In genomic region chr21:33660406-33660805, GRCh38 we compare ENCODE assay signal across 33 cellular contexts. TPM values are rescaled to one million over a fixed set of nuclear protein-coding genes. Genes with fewer than 3 reads are reported as not detected.
DNase-seq lines count a peak whose midpoint lies in the region; ATAC-seq and TF ChIP-seq lines count a peak whose summit lies in the region.
"Had no signal": no experiment of that assay in that cellular context is flagged by ENCODE, and none has a peak within 500 bp of the region (broad histone marks: within the 10 kb centered on the region; RNA-seq: fewer than 3 reads in every experiment).

No MANE protein-coding gene starts in this region.

- H3K9me3 ChIP-seq in subcutaneous abdominal adipose tissue (ENCODE audit: control insufficient read depth in 5 of 5, low read length in 5 of 5) (no peaks in the 10 kb centered on the region), upper lobe of right lung (no peaks in the 10 kb centered on the region)
- H3K9me3 ChIP-seq: left lung, tibial artery had no signal

- H3K4me1 Mint-ChIP-seq in HFFc6 (ENCODE audit: low read depth) = peaks cover 59% of the 10 kb centered on the region
- H3K4me1 Mint-ChIP-seq: activated CD4-positive, alpha-beta memory T cell treated with anti-CD3 and anti-CD28 coated beads, Interleukin-2, amount 10 ng/mL, durations not matched to agents 7 days and 5 days had no signal

- TF ChIP-seq CTCF in HFFc6 (IDR thresholded peaks at IDR 0.05) (no peak), upper lobe of right lung (IDR thresholded peaks at IDR 0.05) (no peak)

- H3K9me3 Mint-ChIP-seq in HFFc6 = peaks cover 26% of the 10 kb centered on the region
- H3K9me3 Mint-ChIP-seq: activated CD4-positive, alpha-beta memory T cell treated with anti-CD3 and anti-CD28 coated beads, Interleukin-2, amount 10 ng/mL, durations not matched to agents 7 days and 5 days; activated T-helper 1 cell treated with anti-CD3 and anti-CD28 coated beads, Interleukin-12 subunit alpha, Interleukin-12 subunit beta, Interleukin-2, Interleukin-4 antibody, amounts not matched to agents 30 ng/mL and 10 ng/mL and 1 ng/mL, durations not matched to agents 14 hours and 24 hours and 36 hours; stimulated activated naive CD8-positive, alpha-beta T cell treated with anti-CD3 and anti-CD28 coated beads, Interleukin-15, Interleukin-2, amounts not matched to agents 100 ng/mL and 50 ng/mL, for 24 hours had no signal

- H3K36me3 ChIP-seq in subcutaneous abdominal adipose tissue (ENCODE audit: control insufficient read depth in 5 of 5, insufficient read depth in 5 of 5, low read length in 5 of 5) (peaks cover 0 to 3% (median 0%) of the 10 kb centered on the region in 5 donors), upper lobe of right lung (no peaks in the 10 kb centered on the region)
- H3K36me3 ChIP-seq: BLaER1, HAP-1, left lung, neural progenitor cell, tibial artery had no signal

- H3K27me3 Mint-ChIP-seq in HFFc6 (ENCODE audit: insufficient read depth) = no peaks in the 10 kb centered on the region; the same call in none of the 2 replicates

- peaks cover 62% of the 10 kb centered on the region for H3K36me3 Mint-ChIP-seq in HFFc6 (ENCODE audit: low read depth)

- intact Hi-C loops in upper lobe of right lung (cut with DNase I) = no loop called here

- H3K27me3 ChIP-seq in subcutaneous abdominal adipose tissue (ENCODE audit: control insufficient read depth in 5 of 5, insufficient read depth in 4 of 5, low read length in 5 of 5) (no peaks in the 10 kb centered on the region), upper lobe of right lung (no peaks in the 10 kb centered on the region)
- H3K27me3 ChIP-seq: BLaER1, left lung, neural progenitor cell, tibial artery had no signal

- H3K9ac ChIP-seq in subcutaneous abdominal adipose tissue (ENCODE audit: low read length in 5 of 5) = no peak overlapping the region
- H3K9ac ChIP-seq: BLaER1, neural progenitor cell had no signal

- H3K4me1 ChIP-seq in subcutaneous abdominal adipose tissue (ENCODE audit: control insufficient read depth in 5 of 5, insufficient read depth in 5 of 5, low read length in 5 of 5) (peaks cover 0 to 66% (median 54%) of the 10 kb centered on the region in 5 donors), upper lobe of right lung (peaks cover 38% of the 10 kb centered on the region)
- H3K4me1 ChIP-seq: BLaER1, HAP-1, neural progenitor cell had no signal

- ATAC-seq in upper lobe of right lung (no peak), HG02610 (IDR thresholded peaks at IDR 0.05; ENCODE audit: unreplicated experiment) (no peak)
- ATAC-seq: esophagus mucosa, left lung, right cardiac atrium had no signal

- no peak overlapping the region for H3K4me3 ChIP-seq in subcutaneous abdominal adipose tissue (ENCODE audit: low read depth in 1 of 5, low read length in 5 of 5)
- H3K4me3 ChIP-seq in upper lobe of right lung = no peak overlapping the region
- H3K4me3 ChIP-seq: BLaER1, HAP-1, left lung, neural progenitor cell, tibial artery had no signal

- H3K27ac ChIP-seq in subcutaneous abdominal adipose tissue (ENCODE audit: low read depth, low read length) (peak overlapping the region; percentile 51), upper lobe of right lung (no peak overlapping the region)
- H3K27ac ChIP-seq: BLaER1, left lung, neural progenitor cell had no signal

- no peak overlapping the region for H3K4me3 Mint-ChIP-seq in HFFc6
- H3K4me3 Mint-ChIP-seq: activated CD4-positive, alpha-beta memory T cell treated with anti-CD3 and anti-CD28 coated beads, Interleukin-2, amount 10 ng/mL, durations not matched to agents 7 days and 5 days; activated T-helper 1 cell treated with anti-CD3 and anti-CD28 coated beads, Interleukin-12 subunit alpha, Interleukin-12 subunit beta, Interleukin-2, Interleukin-4 antibody, amounts not matched to agents 30 ng/mL and 10 ng/mL and 1 ng/mL, durations not matched to agents 14 hours and 24 hours and 36 hours; neural progenitor cell; stimulated activated naive CD8-positive, alpha-beta T cell treated with anti-CD3 and anti-CD28 coated beads, Interleukin-15, Interleukin-2, amounts not matched to agents 100 ng/mL and 50 ng/mL, for 24 hours had no signal

- 0 out of 2 replicates have a peak overlapping the region, but pooled peaks have one; percentile 29 for H3K27ac Mint-ChIP-seq in HFFc6
- H3K27ac Mint-ChIP-seq: activated CD4-positive, alpha-beta memory T cell treated with anti-CD3 and anti-CD28 coated beads, Interleukin-2, amount 10 ng/mL, durations not matched to agents 7 days and 5 days; activated T-helper 1 cell treated with anti-CD3 and anti-CD28 coated beads, Interleukin-12 subunit alpha, Interleukin-12 subunit beta, Interleukin-2, Interleukin-4 antibody, amounts not matched to agents 30 ng/mL and 10 ng/mL and 1 ng/mL, durations not matched to agents 14 hours and 24 hours and 36 hours; neural progenitor cell; stimulated activated naive CD8-positive, alpha-beta T cell treated with anti-CD3 and anti-CD28 coated beads, Interleukin-15, Interleukin-2, amounts not matched to agents 100 ng/mL and 50 ng/mL, for 24 hours had no signal

- DNase-seq in HFFc6 = no peak
- peak; percentile 48 for DNase-seq in astrocyte of the hippocampus (ENCODE audit: low read depth, low spot score)
- DNase-seq in fibroblast of peridontal ligament (ENCODE audit: extremely low read depth) = peak; percentile 81
- no peak for DNase-seq in upper lobe of right lung
- DNase-seq in kidney tubule cell (ENCODE audit: low spot score) = no peak
- DNase-seq in NOMO-1 (lab: John Stamatoyannopoulos, UW; ENCODE audit: unreplicated experiment in 2 of 2) = no peak
- DNase-seq: ACHN; activated CD4-positive, alpha-beta memory T cell treated with anti-CD3 and anti-CD28 coated beads, Interleukin-2, amount 10 ng/mL, durations not matched to agents 7 days and 5 days; activated CD4-positive, alpha-beta T cell treated with anti-CD3 and anti-CD28 coated beads for 1 hour; activated CD8-positive, alpha-beta memory T cell treated with anti-CD3 and anti-CD28 coated beads, Interleukin-2, amount 50 U/mL, for 48 hours; activated naive CD4-positive, alpha-beta T cell treated with Interleukin-2 at 50 U/mL for 16 hours; DMS153; effector CD8-positive, alpha-beta T cell; hypothalamus; Karpas-422; left lung; mesendoderm; NCI-H1436; NCI-H2081 treated with DMSO at 0.1 percent for 48 hours; NCI-H226; posterior cingulate gyrus; right cardiac atrium; SHP77 treated with DMSO at 0.1 percent for 48 hours; stimulated activated CD4-positive, alpha-beta T cell treated with anti-CD3 and anti-CD28 coated beads, Interleukin-1b, Interleukin-23, amount 100 ng/mL, for 48 hours; tibial artery had no signal

RNA-seq across cellular contexts. Expression of gene ITSN1, which starts 18.1 kb away (rescaled TPM):
- 10 to 100 TPM; 47.7 to 54.8 (median 54.0) TPM for total RNA-seq in HFFc6 (2021; fragmentation: NEBNext Ultra II Directional; extraction: Animal tissue kit (Norgen Biotek cat#: 25700))
- total RNA-seq in upper lobe of right lung = 32.0 TPM

RNA-seq across cellular contexts. Expression of gene CRYZL1, which starts 18.9 kb away (rescaled TPM):
- total RNA-seq in HFFc6 (2021; fragmentation: NEBNext Ultra II Directional; extraction: Animal tissue kit (Norgen Biotek cat#: 25700)) = 10 to 100 TPM; 28.0 to 32.8 (median 30.2) TPM
- total RNA-seq in upper lobe of right lung = 38.0 TPM

Comparison
In these comparisons a context has a peak if more than half of its experiments do, and no peak if none do; other contexts are left out.
1. DNase-seq: peak in astrocyte of the hippocampus (single experiment) and fibroblast of peridontal ligament (single experiment); none in HFFc6 (single experiment), upper lobe of right lung (single experiment), kidney tubule cell (single experiment) and NOMO-1 (0 of 2).